10 cellular contexts compared by ENCODE assay signal in genomic region chr7:47670738-47671137, GRCh38.
DNase-seq lines count a peak whose midpoint lies in the region; ATAC-seq and TF ChIP-seq lines count a peak whose summit lies in the region.
"Had no signal": no experiment of that assay in that cellular context is flagged by ENCODE, and none has a peak within 500 bp of the region (broad histone marks: within the 10 kb centered on the region; RNA-seq: fewer than 3 reads in every experiment).

No MANE protein-coding gene starts in this region.

- peak overlapping the region; percentile 3 to 44 for H2BK12ac ChIP-seq in mesenchymal stem cell (ENCODE audit: low read length in 2 of 2)

- no peak overlapping the region for H3K4me3 ChIP-seq in mesenchymal stem cell (ENCODE audit: insufficient read depth in 1 of 2, low read depth in 1 of 2, low read length in 2 of 2)

- no peak overlapping the region for H3K27ac ChIP-seq in mesenchymal stem cell (ENCODE audit: low read length, poor library complexity, severe bottlenecking)

- peak overlapping the region in 1 of 2 experiments; percentile 26 for H3K4ac ChIP-seq in mesenchymal stem cell (ENCODE audit: low read depth in 1 of 2, low read length in 2 of 2)

- WGBS in mesenchymal stem cell: 79% methylated on average over 5 of the region's 6 CpGs

- no peaks in the 10 kb centered on the region for H3K36me3 ChIP-seq in mesenchymal stem cell (ENCODE audit: control insufficient read depth in 1 of 2, insufficient read depth in 2 of 2, low read depth in 1 of 2, low read length in 2 of 2)

- 0 out of 2 replicates have a peak, but pooled peaks cover 2% of the 10 kb centered on the region for H3K9me3 Mint-ChIP-seq in WTC11

- H4K8ac ChIP-seq in mesenchymal stem cell (ENCODE audit: low read length): no peak overlapping the region

- H3K27me3 Mint-ChIP-seq in WTC11 (ENCODE audit: low read depth): no peaks in the 10 kb centered on the region; the same call in 1 of the 2 replicates

- H3K9me3 ChIP-seq in mesenchymal stem cell (ENCODE audit: control insufficient read depth, low read length): no peaks in the 10 kb centered on the region

- H3K27me3 ChIP-seq in mesenchymal stem cell (ENCODE audit: control insufficient read depth in 1 of 2, insufficient read depth in 1 of 2, low read length in 2 of 2): peaks cover 0 to 6% of the 10 kb centered on the region in 2 experiments

- peaks cover 36% of the 10 kb centered on the region for H3K4me1 Mint-ChIP-seq in WTC11

- no peaks in the 10 kb centered on the region for H3K36me3 Mint-ChIP-seq in WTC11

- ATAC-seq in GM18867 (IDR thresholded peaks at IDR 0.05; ENCODE audit: unreplicated experiment) (peak; percentile 92), GM21717 (IDR thresholded peaks at IDR 0.05; ENCODE audit: unreplicated experiment) (peak; percentile 82), HG03457 (IDR thresholded peaks at IDR 0.05; ENCODE audit: unreplicated experiment) (peak; percentile 84), WTC11 (no peak)

- DNase-seq in mesenchymal stem cell (no peak), WTC11 (ENCODE audit: low spot score) (no peak), NCI-H774 (lab: John Stamatoyannopoulos, UW) (no peak), inferior parietal cortex (ENCODE audit: extremely low spot score) (no peak), DMS114 treated with DMSO at 0.1 percent for 48 hours (lab: John Stamatoyannopoulos, UW; ENCODE audit: unreplicated experiment) (no peak)
- DNase-seq: activated CD8-positive, alpha-beta memory T cell treated with anti-CD3 and anti-CD28 coated beads for 24 hours; NCI-H2227 treated with DMSO at 0.1 percent for 48 hours had no signal

- no peak overlapping the region for H2BK5ac ChIP-seq in mesenchymal stem cell (ENCODE audit: low read depth, low read length, poor library complexity, severe bottlenecking)

- no peak overlapping the region for H3K27ac Mint-ChIP-seq in WTC11

- H3K18ac ChIP-seq in mesenchymal stem cell (ENCODE audit: low read depth in 1 of 2, low read length in 2 of 2): peak overlapping the region; percentile 22 to 50

- H2BK15ac ChIP-seq in mesenchymal stem cell (ENCODE audit: low read depth, poor library complexity, severe bottlenecking): peak overlapping the region; percentile 95

- no peak overlapping the region for H2AK5ac ChIP-seq in mesenchymal stem cell (ENCODE audit: low read length, severe bottlenecking)

- no peak overlapping the region for H3K4me2 ChIP-seq in mesenchymal stem cell (ENCODE audit: low read length, poor library complexity, severe bottlenecking)

- H3K4me1 ChIP-seq in mesenchymal stem cell (ENCODE audit: control insufficient read depth, insufficient read depth, low read depth, low read length): peaks cover 22% of the 10 kb centered on the region

- CTCF ChIA-PET in WTC11 (lab: Charles Lee): no interaction called here

- no peak overlapping the region for H2BK120ac ChIP-seq in mesenchymal stem cell (ENCODE audit: low read depth, low read length)

- H3K9ac ChIP-seq in mesenchymal stem cell (ENCODE audit: low read length): no peak overlapping the region

- no peak for TF ChIP-seq CTCF in WTC11 (IDR thresholded peaks at IDR 0.05)

- H2AFZ ChIP-seq in mesenchymal stem cell (ENCODE audit: low read depth, low read length): no peak overlapping the region

- no peak overlapping the region for H3K4me3 Mint-ChIP-seq in WTC11

- H3K23ac ChIP-seq in mesenchymal stem cell (ENCODE audit: low read length in 2 of 2): no peak overlapping the region

- POLR2A ChIA-PET in WTC11 (lab: Charles Lee): no interaction called here

- peak overlapping the region; percentile 85 for H4K91ac ChIP-seq in mesenchymal stem cell (ENCODE audit: low read length)

- H3K79me1 ChIP-seq in mesenchymal stem cell (replicated peaks; ENCODE audit: low read length, poor library complexity, severe bottlenecking): no peaks in the 10 kb centered on the region

- no peak overlapping the region for H3K14ac ChIP-seq in mesenchymal stem cell (ENCODE audit: low read length in 2 of 2)

TF ChIP-seq in WTC11, 78 proteins besides CTCF, POLR2A, EP300 and RAD21:
- TF ChIP-seq ZNF219 (CRISPR knock-in tag; IDR thresholded peaks at IDR 0.05; ENCODE audit: borderline replicate concordance): no peak
- no peak for TF ChIP-seq ZNF138 (CRISPR knock-in tag; conservative IDR thresholded peaks at IDR 0.05)
